Comparison of ENCODE assay signal across 8 cellular contexts in the genomic region with DNA sequence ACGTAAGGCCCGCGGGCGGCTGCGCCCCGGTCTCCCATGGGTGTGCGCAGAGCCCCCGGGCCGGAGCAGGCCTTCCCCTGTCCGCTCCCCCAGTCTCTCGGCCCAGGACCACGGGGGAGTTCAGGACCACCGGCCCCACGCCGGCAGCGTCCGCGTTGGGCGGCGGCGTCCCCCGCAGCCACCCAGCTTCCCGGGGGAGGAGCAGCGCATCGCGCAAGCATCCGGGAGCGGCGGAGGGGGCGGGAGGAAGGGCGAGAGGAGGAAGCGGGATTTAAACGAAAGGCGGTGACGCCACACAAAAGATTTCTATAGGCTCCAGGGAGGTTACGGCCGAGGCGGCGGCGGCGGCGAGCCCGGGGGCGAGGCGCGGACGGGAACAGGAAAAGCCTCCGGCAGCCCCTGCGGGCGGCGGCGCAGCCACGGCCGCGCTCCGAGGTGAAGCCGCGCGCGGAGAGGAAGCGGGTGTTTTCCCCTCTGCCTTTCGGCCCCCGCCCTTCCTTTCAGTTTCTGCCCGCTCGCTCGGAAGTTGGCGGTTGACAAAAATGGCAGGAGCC. TPM values are rescaled to one million over a fixed set of nuclear protein-coding genes. Genes with fewer than 3 reads are reported as not detected.
DNase-seq lines count a peak whose midpoint lies in the region; ATAC-seq and TF ChIP-seq lines count a peak whose summit lies in the region.

A gene (plus strand): TSS at position 298 of the 554 bp plus-strand sequence. CDS start 1,349 bp downstream, outside the sequence.

- H3K4me1 Mint-ChIP-seq in activated T-helper 2 cell treated with anti-CD3 and anti-CD28 coated beads, Interferon-gamma antibody, Interleukin-2, Interleukin-4, amounts not matched to agents 10 μg/mL and 5 μg/mL and 100 μg/mL, durations not matched to agents 14 hours and 24 hours and 36 hours (ENCODE audit: low read depth) = peaks cover 45% of the 10 kb centered on the region
- H3K4me1 Mint-ChIP-seq in natural killer cell treated with Interleukin-12 subunit alpha and Interleukin-12 subunit beta and Interleukin-15 and Interleukin-18, amount 100 ng/mL, for 72 hours (ENCODE audit: low read depth in 2 of 2) = peaks cover 38 to 43% of the 10 kb centered on the region in 2 donors

- H3K4me3 Mint-ChIP-seq in activated T-helper 2 cell treated with anti-CD3 and anti-CD28 coated beads, Interferon-gamma antibody, Interleukin-2, Interleukin-4, amounts not matched to agents 10 μg/mL and 5 μg/mL and 100 μg/mL, durations not matched to agents 14 hours and 24 hours and 36 hours (ENCODE audit: low read depth) = peak within 1 kb of the TSS; percentile 93
- H3K4me3 Mint-ChIP-seq in natural killer cell treated with Interleukin-12 subunit alpha and Interleukin-12 subunit beta and Interleukin-15 and Interleukin-18, amount 100 ng/mL, for 72 hours = peak within 1 kb of the TSS; percentile 91

- DNase-seq in Daoy (ENCODE audit: low read depth) (peak; percentile 94), GOT3 (lab: John Stamatoyannopoulos, UW) (peak; percentile 43), LoVo (ENCODE audit: low spot score) (peak; percentile 95), fibroblast of peridontal ligament (ENCODE audit: extremely low read depth) (peak; percentile 88)
- peak; percentile 89 for DNase-seq in activated T-helper 2 cell treated with anti-CD3 and anti-CD28 coated beads, Interferon-gamma antibody, Interleukin-2, Interleukin-4, amounts not matched to agents 10 μg/mL and 5 μg/mL and 100 μg/mL, durations not matched to agents 14 hours and 24 hours and 36 hours (ENCODE audit: low spot score)
- peak; percentile 95 for DNase-seq in natural killer cell treated with Interleukin-12 subunit alpha and Interleukin-12 subunit beta and Interleukin-15 and Interleukin-18, amount 100 ng/mL, for 72 hours (ENCODE audit: low spot score)
- peak; percentile 81 for DNase-seq in stimulated activated naive CD4-positive, alpha-beta T cell treated with Interleukin-2 at 50 U/mL for 16 hours (lab: John Stamatoyannopoulos, UW)

- peaks cover 33% of the 10 kb centered on the region for H3K36me3 Mint-ChIP-seq in activated T-helper 2 cell treated with anti-CD3 and anti-CD28 coated beads, Interferon-gamma antibody, Interleukin-2, Interleukin-4, amounts not matched to agents 10 μg/mL and 5 μg/mL and 100 μg/mL, durations not matched to agents 14 hours and 24 hours and 36 hours (ENCODE audit: low read depth)
- peaks cover 18% of the 10 kb centered on the region for H3K36me3 Mint-ChIP-seq in natural killer cell treated with Interleukin-12 subunit alpha and Interleukin-12 subunit beta and Interleukin-15 and Interleukin-18, amount 100 ng/mL, for 72 hours

- TF ChIP-seq POLR2A in Raji (IDR thresholded peaks at IDR 0.05; ENCODE audit: insufficient read depth, low read depth, low read length) = peak; percentile 75

- H3K27ac Mint-ChIP-seq in activated T-helper 2 cell treated with anti-CD3 and anti-CD28 coated beads, Interferon-gamma antibody, Interleukin-2, Interleukin-4, amounts not matched to agents 10 μg/mL and 5 μg/mL and 100 μg/mL, durations not matched to agents 14 hours and 24 hours and 36 hours = peak within 1 kb of the TSS; percentile 95
- H3K27ac Mint-ChIP-seq in natural killer cell treated with Interleukin-12 subunit alpha and Interleukin-12 subunit beta and Interleukin-15 and Interleukin-18, amount 100 ng/mL, for 72 hours = peak within 1 kb of the TSS; percentile 91 to 96

- intact Hi-C loops in activated T-helper 2 cell treated with anti-CD3 and anti-CD28 coated beads, Interferon-gamma antibody, Interleukin-2, Interleukin-4, amounts not matched to agents 10 μg/mL and 5 μg/mL and 100 μg/mL, durations not matched to agents 14 hours and 24 hours and 36 hours (cut with micrococcal nuclease) = loop anchor here (1.0 to 2.0 kb wide), 2 partner anchors 23 to 292 kb away; no protein-coding TSS in a partner anchor

- ATAC-seq in natural killer cell treated with Interleukin-12 subunit alpha and Interleukin-12 subunit beta and Interleukin-15 and Interleukin-18, amount 100 ng/mL, for 72 hours = peak; percentile 86 to 92

- no peaks in the 10 kb centered on the region for H3K9me3 Mint-ChIP-seq in activated T-helper 2 cell treated with anti-CD3 and anti-CD28 coated beads, Interferon-gamma antibody, Interleukin-2, Interleukin-4, amounts not matched to agents 10 μg/mL and 5 μg/mL and 100 μg/mL, durations not matched to agents 14 hours and 24 hours and 36 hours
- H3K9me3 Mint-ChIP-seq in natural killer cell treated with Interleukin-12 subunit alpha and Interleukin-12 subunit beta and Interleukin-15 and Interleukin-18, amount 100 ng/mL, for 72 hours = peaks cover 4% of the 10 kb centered on the region

- no peaks in the 10 kb centered on the region for H3K27me3 Mint-ChIP-seq in activated T-helper 2 cell treated with anti-CD3 and anti-CD28 coated beads, Interferon-gamma antibody, Interleukin-2, Interleukin-4, amounts not matched to agents 10 μg/mL and 5 μg/mL and 100 μg/mL, durations not matched to agents 14 hours and 24 hours and 36 hours (ENCODE audit: low read depth)
- no peaks in the 10 kb centered on the region for H3K27me3 Mint-ChIP-seq in natural killer cell treated with Interleukin-12 subunit alpha and Interleukin-12 subunit beta and Interleukin-15 and Interleukin-18, amount 100 ng/mL, for 72 hours

RNA-seq across cellular contexts. Expression of the gene that starts here (rescaled TPM):
- total RNA-seq in Daoy (2014; rRNA removed; shearing (Covaris generic)) = 27.4 and 28.0 TPM in 2 replicates
- 18.5 and 19.1 TPM in 2 replicates for total RNA-seq in activated T-helper 2 cell treated with anti-CD3 and anti-CD28 coated beads, Interferon-gamma antibody, Interleukin-2, Interleukin-4, amounts not matched to agents 10 μg/mL and 5 μg/mL and 100 μg/mL, durations not matched to agents 14 hours and 24 hours and 36 hours
- 10 to 100 TPM; 31.8 to 40.7 TPM for total RNA-seq in natural killer cell treated with Interleukin-12 subunit alpha and Interleukin-12 subunit beta and Interleukin-15 and Interleukin-18, amount 100 ng/mL, for 72 hours

Comparison
In these comparisons a context has a peak if more than half of its experiments do, and no peak if none do; other contexts are left out.
1. Peak in every context shown above with its lines: DNase-seq and ATAC-seq.
2. DNase-seq: peak in every context shown above with its lines; median percentile 95 in LoVo; 95 in natural killer cell treated with Interleukin-12 subunit alpha and Interleukin-12 subunit beta and Interleukin-15 and Interleukin-18, amount 100 ng/mL, for 72 hours; 94 in Daoy; 89 in activated T-helper 2 cell treated with anti-CD3 and anti-CD28 coated beads, Interferon-gamma antibody, Interleukin-2, Interleukin-4, amounts not matched to agents 10 μg/mL and 5 μg/mL and 100 μg/mL, durations not matched to agents 14 hours and 24 hours and 36 hours; 88 in fibroblast of peridontal ligament; 81 in stimulated activated naive CD4-positive, alpha-beta T cell treated with Interleukin-2 at 50 U/mL for 16 hours; 43 in GOT3.